In genomic region chr9:114102484-114102883, GRCh38 we compare ENCODE assay signal across 35 cellular contexts. TPM values are rescaled to one million over a fixed set of nuclear protein-coding genes. Genes with fewer than 3 reads are reported as not detected.
"Had no signal": no experiment of that assay in that cellular context is flagged by ENCODE, and none has a peak within 500 bp of the region (broad histone marks: within the 10 kb centered on the region; RNA-seq: fewer than 3 reads in every experiment).

No MANE protein-coding gene starts in this region.

- H3K27ac ChIP-seq: ascending aorta, cardiac muscle cell, Peyer's patch, SJSA1, VCaP had no signal

- H3K4me3 ChIP-seq: ascending aorta, cardiac muscle cell, MG63, Peyer's patch, SJSA1 had no signal

- DNase-seq: activated CD4-positive, alpha-beta memory T cell treated with anti-CD3 and anti-CD28 coated beads, Interleukin-2, amount 10 ng/mL, durations not matched to agents 7 days and 5 days; activated CD4-positive, alpha-beta T cell treated with anti-CD3 and anti-CD28 coated beads for 1 hour; activated CD4-positive, alpha-beta T cell treated with anti-CD3 and anti-CD28 coated beads for 48 hours; activated CD4-positive, CD25-positive, alpha-beta regulatory T cell; activated CD8-positive, alpha-beta memory T cell treated with anti-CD3 and anti-CD28 coated beads for 24 hours; activated CD8-positive, alpha-beta memory T cell treated with anti-CD3 and anti-CD28 coated beads, Interleukin-2, amount 10 ng/mL, durations not matched to agents 7 days and 5 days; activated CD8-positive, alpha-beta memory T cell treated with anti-CD3 and anti-CD28 coated beads, Interleukin-2, amount 50 U/mL, for 48 hours; activated effector memory CD4-positive, alpha-beta T cell treated with Interleukin-2 at 50 U/mL for 16 hours; activated naive CD4-positive, alpha-beta T cell; activated naive CD8-positive, alpha-beta T cell treated with anti-CD3 and anti-CD28 coated beads, Interleukin-2, amount 10 ng/mL, durations not matched to agents 7 days and 5 days; activated T-cell treated with anti-CD3 and anti-CD28 coated beads, Interleukin-2, amount 50 U/mL, for 48 hours; amygdala; Kasumi-1; MG63; NCI-H1048; NCI-H1105 treated with DMSO at 0.1 percent for 48 hours; NCI-H1436; NCI-H187; NCI-H2029 treated with DMSO at 0.1 percent for 48 hours; NCI-H2107; NCI-H2171; NCI-H510A; NCI-H526; NCI-H748 treated with DMSO at 0.1 percent for 48 hours; NK-92 treated with Interleukin-12 subunit alpha and Interleukin-12 subunit beta, amount 100 ng/mL, for 24 hours; PC-3; Peyer's patch; RPMI8226; SHP77 treated with DMSO at 0.1 percent for 48 hours; SK-N-SH had no signal

- H3K27me3 ChIP-seq: SJSA1 had no signal

- ATAC-seq: activated CD8-positive, alpha-beta memory T cell treated with anti-CD3 and anti-CD28 coated beads, Interleukin-2, amount 10 ng/mL, durations not matched to agents 7 days and 5 days; PC-3 had no signal

- H3K36me3 ChIP-seq: ascending aorta, cardiac muscle cell, MG63, Peyer's patch, SJSA1 had no signal

- H3K9ac ChIP-seq: SK-N-SH had no signal

- H3K4me2 ChIP-seq: SK-N-SH had no signal

- H3K9me3 ChIP-seq: ascending aorta had no signal

RNA-seq across cellular contexts. Expression of gene KIF12, which starts 3.4 kb away (rescaled TPM):
- total RNA-seq: activated CD4-positive, alpha-beta memory T cell treated with anti-CD3 and anti-CD28 coated beads, Interleukin-2, amount 10 ng/mL, durations not matched to agents 7 days and 5 days; activated CD8-positive, alpha-beta memory T cell treated with anti-CD3 and anti-CD28 coated beads, Interleukin-2, amount 10 ng/mL, durations not matched to agents 7 days and 5 days; activated naive CD8-positive, alpha-beta T cell treated with anti-CD3 and anti-CD28 coated beads, Interleukin-2, amount 10 ng/mL, durations not matched to agents 7 days and 5 days; ascending aorta had no signal

RNA-seq across cellular contexts. Expression of gene AMBP, which starts 24.4 kb away (rescaled TPM):
- total RNA-seq: activated CD4-positive, alpha-beta memory T cell treated with anti-CD3 and anti-CD28 coated beads, Interleukin-2, amount 10 ng/mL, durations not matched to agents 7 days and 5 days; activated CD8-positive, alpha-beta memory T cell treated with anti-CD3 and anti-CD28 coated beads, Interleukin-2, amount 10 ng/mL, durations not matched to agents 7 days and 5 days; activated naive CD8-positive, alpha-beta T cell treated with anti-CD3 and anti-CD28 coated beads, Interleukin-2, amount 10 ng/mL, durations not matched to agents 7 days and 5 days; cardiac muscle cell; chondrocyte had no signal
